Comparison of ENCODE assay signal across 2 cellular contexts in the genomic region with DNA sequence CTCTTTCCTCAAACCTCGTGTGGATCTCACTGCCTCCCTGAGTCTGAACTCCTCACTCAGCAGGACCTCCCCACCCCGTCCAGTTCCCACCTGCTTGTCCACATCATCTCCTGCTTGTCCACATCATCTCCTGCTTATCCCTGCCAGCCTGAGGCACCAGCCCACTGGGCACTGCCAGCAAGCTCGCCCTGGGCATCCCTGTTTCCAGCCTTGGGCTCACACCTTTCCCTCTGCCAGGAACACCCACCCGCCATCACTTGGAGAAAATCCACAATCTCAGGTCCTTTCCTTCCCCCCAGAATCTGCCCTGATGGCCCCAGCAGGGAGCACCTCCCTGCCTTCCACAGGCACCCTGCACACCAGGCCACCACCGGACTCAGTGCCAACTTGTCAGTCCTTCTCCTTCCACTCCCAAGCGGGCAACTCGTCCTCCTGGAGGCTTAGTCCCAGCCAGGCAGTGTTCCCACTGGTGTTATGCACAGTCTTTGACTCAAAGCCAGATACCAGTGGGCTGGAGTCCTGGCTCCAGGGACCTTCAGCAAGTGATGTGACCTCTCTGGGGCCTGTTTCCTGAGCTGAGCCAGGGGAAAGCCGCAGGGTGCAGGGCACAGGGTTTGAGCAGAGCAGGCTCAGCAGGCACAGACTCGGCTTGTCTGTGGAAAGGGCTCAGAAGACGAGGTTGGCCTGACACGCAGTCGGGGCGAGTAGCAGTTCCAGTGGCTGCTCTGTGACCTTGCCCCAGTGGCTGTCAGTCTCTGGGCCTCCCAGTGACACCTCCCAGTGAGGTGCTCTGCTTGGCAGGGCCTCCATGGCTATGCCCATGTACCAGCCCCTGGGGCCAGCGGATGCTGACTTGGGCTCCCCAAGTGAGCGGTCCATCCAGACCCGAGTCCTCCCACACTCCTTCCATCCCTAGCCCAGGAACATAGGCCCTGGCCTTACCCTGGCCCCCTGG.
TF ChIP-seq lines count a peak whose summit lies in the region.

No MANE protein-coding gene starts in this region.

TF ChIP-seq in H1, 55 proteins besides CTCF, POLR2A, EP300 and RAD21:
- TF ChIP-seq CTBP2 (IDR thresholded peaks at IDR 0.05; ENCODE audit: borderline replicate concordance, insufficient read depth, insufficient read length, low read length) (no peak), BACH1 (IDR thresholded peaks at IDR 0.05; ENCODE audit: low read length) (no peak), RBBP5 (IDR thresholded peaks at IDR 0.05; ENCODE audit: borderline replicate concordance, low read depth, low read length) (no peak), HDAC2 (IDR thresholded peaks at IDR 0.05; ENCODE audit: borderline replicate concordance in 1 of 2, low read depth in 2 of 2, low read length in 2 of 2) (no peak)
- TF ChIP-seq, protein P1, sequence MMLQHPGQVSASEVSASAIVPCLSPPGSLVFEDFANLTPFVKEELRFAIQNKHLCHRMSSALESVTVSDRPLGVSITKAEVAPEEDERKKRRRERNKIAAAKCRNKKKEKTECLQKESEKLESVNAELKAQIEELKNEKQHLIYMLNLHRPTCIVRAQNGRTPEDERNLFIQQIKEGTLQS (IDR thresholded peaks at IDR 0.05; ENCODE audit: insufficient read depth, low read depth, low read length): no peak
- TF ChIP-seq, protein P2, sequence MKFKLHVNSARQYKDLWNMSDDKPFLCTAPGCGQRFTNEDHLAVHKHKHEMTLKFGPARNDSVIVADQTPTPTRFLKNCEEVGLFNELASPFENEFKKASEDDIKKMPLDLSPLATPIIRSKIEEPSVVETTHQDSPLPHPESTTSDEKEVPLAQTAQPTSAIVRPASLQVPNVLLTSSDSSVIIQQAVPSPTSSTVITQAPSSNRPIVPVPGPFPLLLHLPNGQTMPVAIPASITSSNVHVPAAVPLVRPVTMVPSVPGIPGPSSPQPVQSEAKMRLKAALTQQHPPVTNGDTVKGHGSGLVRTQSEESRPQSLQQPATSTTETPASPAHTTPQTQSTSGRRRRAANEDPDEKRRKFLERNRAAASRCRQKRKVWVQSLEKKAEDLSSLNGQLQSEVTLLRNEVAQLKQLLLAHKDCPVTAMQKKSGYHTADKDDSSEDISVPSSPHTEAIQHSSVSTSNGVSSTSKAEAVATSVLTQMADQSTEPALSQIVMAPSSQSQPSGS (IDR thresholded peaks at IDR 0.05; ENCODE audit: low read length): no peak

TF ChIP-seq in HepG2, 621 proteins besides CTCF, POLR2A, EP300 and RAD21:
- TF ChIP-seq, protein P3, sequence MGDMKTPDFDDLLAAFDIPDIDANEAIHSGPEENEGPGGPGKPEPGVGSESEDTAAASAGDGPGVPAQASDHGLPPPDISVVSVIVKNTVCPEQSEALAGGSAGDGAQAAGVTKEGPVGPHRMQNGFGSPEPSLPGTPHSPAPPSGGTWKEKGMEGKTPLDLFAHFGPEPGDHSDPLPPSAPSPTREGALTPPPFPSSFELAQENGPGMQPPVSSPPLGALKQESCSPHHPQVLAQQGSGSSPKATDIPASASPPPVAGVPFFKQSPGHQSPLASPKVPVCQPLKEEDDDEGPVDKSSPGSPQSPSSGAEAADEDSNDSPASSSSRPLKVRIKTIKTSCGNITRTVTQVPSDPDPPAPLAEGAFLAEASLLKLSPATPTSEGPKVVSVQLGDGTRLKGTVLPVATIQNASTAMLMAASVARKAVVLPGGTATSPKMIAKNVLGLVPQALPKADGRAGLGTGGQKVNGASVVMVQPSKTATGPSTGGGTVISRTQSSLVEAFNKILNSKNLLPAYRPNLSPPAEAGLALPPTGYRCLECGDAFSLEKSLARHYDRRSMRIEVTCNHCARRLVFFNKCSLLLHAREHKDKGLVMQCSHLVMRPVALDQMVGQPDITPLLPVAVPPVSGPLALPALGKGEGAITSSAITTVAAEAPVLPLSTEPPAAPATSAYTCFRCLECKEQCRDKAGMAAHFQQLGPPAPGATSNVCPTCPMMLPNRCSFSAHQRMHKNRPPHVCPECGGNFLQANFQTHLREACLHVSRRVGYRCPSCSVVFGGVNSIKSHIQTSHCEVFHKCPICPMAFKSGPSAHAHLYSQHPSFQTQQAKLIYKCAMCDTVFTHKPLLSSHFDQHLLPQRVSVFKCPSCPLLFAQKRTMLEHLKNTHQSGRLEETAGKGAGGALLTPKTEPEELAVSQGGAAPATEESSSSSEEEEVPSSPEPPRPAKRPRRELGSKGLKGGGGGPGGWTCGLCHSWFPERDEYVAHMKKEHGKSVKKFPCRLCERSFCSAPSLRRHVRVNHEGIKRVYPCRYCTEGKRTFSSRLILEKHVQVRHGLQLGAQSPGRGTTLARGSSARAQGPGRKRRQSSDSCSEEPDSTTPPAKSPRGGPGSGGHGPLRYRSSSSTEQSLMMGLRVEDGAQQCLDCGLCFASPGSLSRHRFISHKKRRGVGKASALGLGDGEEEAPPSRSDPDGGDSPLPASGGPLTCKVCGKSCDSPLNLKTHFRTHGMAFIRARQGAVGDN (CRISPR knock-in tag; IDR thresholded peaks at IDR 0.05): 0 out of 2 replicates have a peak, but pooled peaks have one; percentile 8
- no peak for TF ChIP-seq NKX3-1 (CRISPR knock-in tag; IDR thresholded peaks at IDR 0.05)
- peak; percentile 97 for TF ChIP-seq ZNF768 (CRISPR knock-in tag; IDR thresholded peaks at IDR 0.05)
- peak; percentile 52; the same call in 1 of the 2 replicates for TF ChIP-seq ZMYM3 (CRISPR knock-in tag; IDR thresholded peaks at IDR 0.05)
